ENCODE assay signal across 13 cellular contexts in the genomic region with DNA sequence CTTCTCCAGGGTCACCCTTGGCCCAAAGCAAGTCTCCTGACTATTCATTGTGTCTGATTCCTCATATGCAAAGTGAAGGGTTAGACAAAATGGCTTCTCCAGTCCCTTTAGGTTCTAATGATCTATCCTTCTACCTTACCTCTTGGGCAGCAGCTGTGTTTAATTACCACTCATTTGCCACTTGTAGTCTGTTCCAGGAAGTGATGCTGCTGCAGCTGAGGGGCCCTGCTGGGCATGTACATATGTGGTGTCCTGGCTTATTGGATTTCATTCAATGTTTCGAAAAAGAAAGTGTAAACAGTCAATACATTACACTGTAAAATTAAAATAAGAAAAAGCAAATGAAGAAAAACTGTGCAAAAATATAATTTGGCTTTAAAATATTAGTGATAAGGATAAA. TPM values are rescaled to one million over a fixed set of nuclear protein-coding genes. Genes with fewer than 3 reads are reported as not detected.
DNase-seq lines count a peak whose midpoint lies in the region; ATAC-seq, FAIRE-seq and TF ChIP-seq lines count a peak whose summit lies in the region.
"Had no signal": no experiment of that assay in that cellular context is flagged by ENCODE, and none has a peak within 500 bp of the region (broad histone marks: within the 10 kb centered on the region; RNA-seq: fewer than 3 reads in every experiment).

No MANE protein-coding gene starts in this region.

- no peaks in the 10 kb centered on the region for H3F3A ChIP-seq in MM.1S (ENCODE audit: insufficient read depth, low read length)

- no peaks in the 10 kb centered on the region for H3K9me2 ChIP-seq in MM.1S (replicated peaks; ENCODE audit: insufficient read depth, low read length)

- BruUV-seq in HepG2 (replicated peaks; lab: Mats Ljungman, UMichigan): no TSS peak

- H3K27ac ChIP-seq in MM.1S (ENCODE audit: low read length) (0 out of 2 replicates have a peak overlapping the region, but pooled peaks have one; percentile 1), HepG2 (ENCODE audit: extremely low read length, insufficient read depth, low read length) (no peak overlapping the region)
- H3K27ac ChIP-seq: dorsolateral prefrontal cortex, heart left ventricle had no signal

- 2% methylated on average over 1 of the region's 1 CpG for WGBS in HepG2 (ENCODE audit: low lambda C conversion rate)

- TF ChIP-seq CTCF in MM.1S (IDR thresholded peaks at IDR 0.05; ENCODE audit: low read length) (no peak), HepG2 (CRISPR knock-in tag; IDR thresholded peaks at IDR 0.05) (no peak)

- POLR2A ChIA-PET in HepG2 (lab: Yijun Ruan, JAX): no interaction called here

- no peak for TF ChIP-seq POLR2A in HepG2 (IDR thresholded peaks at IDR 0.05; ENCODE audit: insufficient read depth in 1 of 2, low read depth in 2 of 2, low read length in 2 of 2)

- intact Hi-C loops in HepG2 (cut with micrococcal nuclease; ENCODE audit: unreplicated experiment): no loop called here

- TF ChIP-seq EP300 in HepG2 (IDR thresholded peaks at IDR 0.05; ENCODE audit: low read depth in 2 of 2, low read length in 2 of 2) (no peak), HepG2 (CRISPR knock-in tag; IDR thresholded peaks at IDR 0.05; ENCODE audit: borderline replicate concordance) (no peak)

- no peak overlapping the region for H3K9ac ChIP-seq in MM.1S (ENCODE audit: low read length)
- H3K9ac ChIP-seq in HepG2 (ENCODE audit: insufficient read depth, low read depth, low read length): no peak overlapping the region

- no peak for TF ChIP-seq RAD21 in HepG2 (CRISPR knock-in tag; IDR thresholded peaks at IDR 0.05)

- H3K27me3 ChIP-seq in MM.1S (replicated peaks; ENCODE audit: insufficient read depth, low read length) (no peaks in the 10 kb centered on the region), HepG2 (ENCODE audit: control insufficient read depth in 1 of 2, insufficient read depth in 2 of 2, low read length in 2 of 2) (no peaks in the 10 kb centered on the region)
- H3K27me3 ChIP-seq: heart left ventricle had no signal

- H3K36me3 ChIP-seq in MM.1S (replicated peaks; ENCODE audit: insufficient read depth, low read length) (no peaks in the 10 kb centered on the region), HepG2 (replicated peaks in 1 of 2; ENCODE audit: control insufficient read depth in 1 of 2, insufficient read depth in 2 of 2, low read length in 2 of 2) (no peaks in the 10 kb centered on the region)
- H3K36me3 ChIP-seq: heart left ventricle had no signal

- H3K4me3 ChIP-seq in MM.1S (ENCODE audit: low read length): no peak overlapping the region
- no peak overlapping the region for H3K4me3 ChIP-seq in HepG2 (replicated peaks in 1 of 3; ENCODE audit: insufficient read depth in 1 of 3, low read depth in 2 of 3, low read length in 3 of 3)
- H3K4me3 ChIP-seq: dorsolateral prefrontal cortex, heart left ventricle had no signal

- ATAC-seq in GM18867 (IDR thresholded peaks at IDR 0.05; ENCODE audit: unreplicated experiment) (peak; percentile 95), esophagus mucosa (no peak), HepG2 (no peak), GM18858 (IDR thresholded peaks at IDR 0.05; ENCODE audit: unreplicated experiment) (no peak)
- ATAC-seq: heart left ventricle had no signal

- H3K9me3 ChIP-seq in MM.1S (replicated peaks; ENCODE audit: insufficient read depth, low read length) (no peaks in the 10 kb centered on the region), HepG2 (ENCODE audit: low read length) (no peaks in the 10 kb centered on the region)

- H4K20me1 ChIP-seq in MM.1S (ENCODE audit: insufficient read depth, low read length) (no peaks in the 10 kb centered on the region), HepG2 (ENCODE audit: insufficient read depth, low read length) (no peaks in the 10 kb centered on the region; the same call in 1 of the 2 replicates)

- CTCF ChIA-PET in HepG2 (lab: Yijun Ruan, JAX; ENCODE audit: low intra/inter-chr PET ratio, low total read pairs): no interaction called here

- H3K4me1 ChIP-seq in MM.1S (ENCODE audit: low read length): no peaks in the 10 kb centered on the region
- H3K4me1 ChIP-seq in HepG2 (ENCODE audit: insufficient read depth, low read length): no peaks in the 10 kb centered on the region
- H3K4me1 ChIP-seq: heart left ventricle had no signal

- H3K4me2 ChIP-seq in MM.1S (ENCODE audit: low read depth, low read length) (0 out of 2 replicates have a peak overlapping the region, but pooled peaks have one; percentile 10), HepG2 (ENCODE audit: low read depth, low read length) (no peak overlapping the region)

- DNase-seq in MM.1S: peak; percentile 52
- peak; percentile 39 to 69 for DNase-seq in NCI-H524 (lab: John Stamatoyannopoulos, UW)
- peak; percentile 28 for DNase-seq in fibroblast of peridontal ligament (ENCODE audit: extremely low read depth)
- DNase-seq in activated T-cell treated with anti-CD3 and anti-CD28 coated beads for 4 hours: no peak
- DNase-seq in HepG2 (ENCODE audit: low spot score): no peak
- DNase-seq: dorsolateral prefrontal cortex, heart left ventricle, NCI-H1930, T-helper 2 cell had no signal

- in situ Hi-C loops in HepG2 (cut with HindIII; ENCODE audit: extremely low pct_ligation_motif_present, low pct_unique_long_range_greater_than_20kb): no loop called here

- no peak for FAIRE-seq in HepG2 (lab: Jason Lieb, UNC)

- H3K79me2 ChIP-seq in MM.1S (ENCODE audit: low read length) (no peaks in the 10 kb centered on the region), HepG2 (ENCODE audit: insufficient read depth, low read length) (no peaks in the 10 kb centered on the region)

- no peak overlapping the region for H2AFZ ChIP-seq in MM.1S (ENCODE audit: low read length)
- no peak overlapping the region for H2AFZ ChIP-seq in HepG2 (ENCODE audit: low read length)

TF ChIP-seq in HepG2, 621 proteins besides CTCF, POLR2A, EP300 and RAD21:
- TF ChIP-seq CHD2 (IDR thresholded peaks at IDR 0.05; ENCODE audit: low read depth, low read length) (no peak), SAFB2 (CRISPR knock-in tag; IDR thresholded peaks at IDR 0.05; ENCODE audit: borderline replicate concordance, low read depth) (no peak), ZNF577 (CRISPR knock-in tag; IDR thresholded peaks at IDR 0.05; ENCODE audit: borderline replicate concordance, low read depth) (no peak)
- TF ChIP-seq, protein P1, sequence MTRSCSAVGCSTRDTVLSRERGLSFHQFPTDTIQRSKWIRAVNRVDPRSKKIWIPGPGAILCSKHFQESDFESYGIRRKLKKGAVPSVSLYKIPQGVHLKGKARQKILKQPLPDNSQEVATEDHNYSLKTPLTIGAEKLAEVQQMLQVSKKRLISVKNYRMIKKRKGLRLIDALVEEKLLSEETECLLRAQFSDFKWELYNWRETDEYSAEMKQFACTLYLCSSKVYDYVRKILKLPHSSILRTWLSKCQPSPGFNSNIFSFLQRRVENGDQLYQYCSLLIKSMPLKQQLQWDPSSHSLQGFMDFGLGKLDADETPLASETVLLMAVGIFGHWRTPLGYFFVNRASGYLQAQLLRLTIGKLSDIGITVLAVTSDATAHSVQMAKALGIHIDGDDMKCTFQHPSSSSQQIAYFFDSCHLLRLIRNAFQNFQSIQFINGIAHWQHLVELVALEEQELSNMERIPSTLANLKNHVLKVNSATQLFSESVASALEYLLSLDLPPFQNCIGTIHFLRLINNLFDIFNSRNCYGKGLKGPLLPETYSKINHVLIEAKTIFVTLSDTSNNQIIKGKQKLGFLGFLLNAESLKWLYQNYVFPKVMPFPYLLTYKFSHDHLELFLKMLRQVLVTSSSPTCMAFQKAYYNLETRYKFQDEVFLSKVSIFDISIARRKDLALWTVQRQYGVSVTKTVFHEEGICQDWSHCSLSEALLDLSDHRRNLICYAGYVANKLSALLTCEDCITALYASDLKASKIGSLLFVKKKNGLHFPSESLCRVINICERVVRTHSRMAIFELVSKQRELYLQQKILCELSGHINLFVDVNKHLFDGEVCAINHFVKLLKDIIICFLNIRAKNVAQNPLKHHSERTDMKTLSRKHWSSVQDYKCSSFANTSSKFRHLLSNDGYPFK (CRISPR knock-in tag; IDR thresholded peaks at IDR 0.05; ENCODE audit: borderline replicate concordance): no peak

RNA-seq across cellular contexts. Expression of gene SCIN, which starts 36.6 kb away (rescaled TPM):
- total RNA-seq in esophagus mucosa: 1.1 TPM
- not detected in 2 replicates for total RNA-seq in HepG2 (2016; rRNA removed; fragmentation: Illumina TruSeq; extraction: Trizol)
- not detected in 2 replicates for total RNA-seq in HepG2 (2016; cell fraction: cytosol; rRNA removed; fragmentation: Illumina TruSeq; extraction: Trizol; ENCODE audit: low read depth)
- total RNA-seq in HepG2 (2016; cell fraction: insoluble cytoplasmic fraction; rRNA removed; fragmentation: Illumina TruSeq; extraction: Trizol): not detected in 2 replicates
- total RNA-seq in HepG2 (2016; cell fraction: membrane; rRNA removed; fragmentation: Illumina TruSeq; extraction: Trizol): not detected in 2 replicates
- not detected in 2 replicates for total RNA-seq in HepG2 (2016; cell fraction: nucleus; rRNA removed; fragmentation: Illumina TruSeq; extraction: Trizol)
- not detected in 2 replicates for polyA plus RNA-seq in HepG2 (2011; rRNA removed)
- polyA plus RNA-seq in HepG2 (2011; cell fraction: cytosol; rRNA removed): not detected in 2 replicates
- polyA plus RNA-seq in HepG2 (2011; cell fraction: nucleus; rRNA removed): not detected in 2 replicates
- not detected in 2 replicates for polyA plus RNA-seq in HepG2 (2012)
- not detected in 2 replicates for polyA plus RNA-seq in HepG2 (2016; cell fraction: cytosol; fragmentation: Illumina TruSeq; extraction: Trizol; ENCODE audit: low read depth)
- polyA plus RNA-seq in HepG2 (2016; cell fraction: insoluble cytoplasmic fraction; fragmentation: Illumina TruSeq; extraction: Trizol; ENCODE audit: low read depth): not detected in 2 replicates
- not detected in 2 replicates for polyA plus RNA-seq in HepG2 (2016; cell fraction: membrane; fragmentation: Illumina TruSeq; extraction: Trizol; ENCODE audit: low read depth)
- polyA plus RNA-seq in HepG2 (2016; cell fraction: nucleus; fragmentation: Illumina TruSeq; extraction: Trizol; ENCODE audit: insufficient read depth, low read depth): not detected in 2 replicates
- 0.05 TPM in 1 of 2 replicates, not detected in the other for polyA minus RNA-seq in HepG2 (2011; rRNA and poly(A)+ RNA removed; ENCODE audit: low replicate concordance)
- not detected in 2 replicates for polyA minus RNA-seq in HepG2 (2011; cell fraction: cytosol; rRNA and poly(A)+ RNA removed)
- polyA minus RNA-seq in HepG2 (2011; cell fraction: nucleus; rRNA and poly(A)+ RNA removed): 0.26 TPM in 1 of 2 replicates, not detected in the other
- total RNA-seq: lung microvascular endothelial cell had no signal

Comparison
In these comparisons a context has a peak if more than half of its experiments do, and no peak if none do; other contexts are left out.
1. DNase-seq: peak in MM.1S (single experiment), NCI-H524 (2 of 2) and fibroblast of peridontal ligament (single experiment); none in activated T-cell treated with anti-CD3 and anti-CD28 coated beads for 4 hours (single experiment) and HepG2 (single experiment).